Comparison of ENCODE assay signal across 22 cellular contexts in genomic region chr15:58380280-58380945, GRCh38. TPM values are rescaled to one million over a fixed set of nuclear protein-coding genes. Genes with fewer than 3 reads are reported as not detected.
"Had no signal": no experiment of that assay in that cellular context is flagged by ENCODE, and none has a peak within 500 bp of the region (broad histone marks: within the 10 kb centered on the region; RNA-seq: fewer than 3 reads in every experiment).

No MANE protein-coding gene starts in this region.

- H3K27ac ChIP-seq: breast epithelium, coronary artery, pancreas, psoas muscle, right lobe of liver, skin epidermis, tibial artery had no signal

- H3K36me3 ChIP-seq: breast epithelium, pancreas, right lobe of liver, tibial artery had no signal

- H3K4me3 ChIP-seq: breast epithelium, coronary artery, pancreas, psoas muscle, right lobe of liver, skin epidermis, tibial artery had no signal

- FAIRE-seq: astrocyte, frontal cortex, pancreas, urothelium cell line had no signal

- ATAC-seq: left ventricle myocardium superior, pancreas, psoas muscle, right lobe of liver had no signal

- H3K27me3 ChIP-seq: breast epithelium, pancreas, right lobe of liver, tibial artery had no signal

- DNase-seq: activated CD4-positive, alpha-beta memory T cell treated with anti-CD3 and anti-CD28 coated beads for 36 hours; activated CD4-positive, alpha-beta T cell treated with anti-CD3 and anti-CD28 coated beads for 4 hours; activated CD4-positive, CD25-positive, alpha-beta regulatory T cell; activated naive CD4-positive, alpha-beta T cell treated with Interleukin-2 at 50 U/mL for 16 hours; activated naive CD8-positive, alpha-beta T cell treated with anti-CD3 and anti-CD28 coated beads for 36 hours; activated T-cell treated with anti-CD3 and anti-CD28 coated beads, Interleukin-2, amount 50 U/mL, for 48 hours; erythroblast; hippocampal formation; kidney glomerular epithelial cell; left ventricle myocardium superior; pancreas; psoas muscle; right lobe of liver; stimulated activated CD4-positive, alpha-beta T cell treated with anti-CD3 and anti-CD28 coated beads, Interleukin-1b, Interleukin-23, amount 100 ng/mL, for 48 hours; T1000; tibial artery had no signal

- H3K9me3 ChIP-seq: pancreas, right lobe of liver had no signal

- H3K4me1 ChIP-seq: breast epithelium, pancreas, psoas muscle, tibial artery had no signal

RNA-seq across cellular contexts. Expression of gene LIPC, which starts 51.4 kb away (rescaled TPM):
- total RNA-seq: activated CD4-positive, alpha-beta memory T cell treated with anti-CD3 and anti-CD28 coated beads for 36 hours; astrocyte; frontal cortex; psoas muscle had no signal
